In genomic region chr11:72229336-72229924, GRCh38 we compare ENCODE assay signal across 1 cellular context.
TF ChIP-seq lines count a peak whose summit lies in the region.

No MANE protein-coding gene starts in this region.

TF ChIP-seq in K562, 482 proteins besides CTCF, POLR2A, EP300 and RAD21:
- TF ChIP-seq NR2C1 (IDR thresholded peaks at IDR 0.05) (peak; percentile 56), NR2C1 (tag; IDR thresholded peaks at IDR 0.05) (0 out of 2 replicates have a peak, but pooled peaks have one; percentile 45), GTF2B (IDR thresholded peaks at IDR 0.05; ENCODE audit: extremely low read depth, insufficient read length) (no peak)
